ENCODE assay signal across 10 cellular contexts in the genomic region with DNA sequence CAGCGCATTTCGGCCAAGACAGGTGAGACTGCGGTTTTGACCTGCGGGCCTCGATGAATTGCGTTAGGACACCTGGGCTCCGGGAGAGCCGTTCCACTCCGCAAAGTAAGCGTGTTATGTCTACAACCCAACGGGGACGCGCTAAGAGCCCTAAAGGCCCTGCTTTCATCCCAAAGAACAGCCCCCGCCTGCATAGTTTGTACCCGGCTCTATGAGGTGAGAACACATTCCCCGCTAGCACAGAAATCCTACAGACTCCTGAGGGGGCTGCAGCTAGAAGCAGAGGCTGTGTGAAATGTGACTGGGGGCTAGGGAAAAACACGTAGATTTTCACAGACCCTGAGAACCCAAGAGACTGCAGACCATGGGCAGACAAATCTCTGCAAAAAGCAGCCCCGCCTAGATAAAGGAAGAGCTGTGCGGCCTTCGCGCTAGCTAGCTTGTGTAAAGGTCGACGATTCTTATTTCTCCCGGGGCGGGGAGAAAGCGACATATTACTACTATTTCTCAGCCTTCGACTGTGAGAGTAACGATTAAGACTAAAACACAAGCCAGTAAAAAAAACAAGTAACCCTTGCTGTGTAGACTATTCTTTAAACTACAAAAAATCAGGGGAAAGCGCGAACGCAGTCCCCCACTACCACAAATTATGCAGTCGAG. TPM values are rescaled to one million over a fixed set of nuclear protein-coding genes. Genes with fewer than 3 reads are reported as not detected.
DNase-seq lines count a peak whose midpoint lies in the region; ATAC-seq and TF ChIP-seq lines count a peak whose summit lies in the region.
"Not testable (repeated sequence)": the region's sequence is repeated elsewhere in the genome, so short reads cannot be mapped to it uniquely, and the experiment has no call there.
"Had no signal": no experiment of that assay in that cellular context is flagged by ENCODE, and none has a peak within 500 bp of the region (broad histone marks: within the 10 kb centered on the region; RNA-seq: fewer than 3 reads in every experiment).

No MANE protein-coding gene starts in this region.

- not testable (repeated sequence) for TF ChIP-seq POLR2A in gastroesophageal sphincter (IDR thresholded peaks at IDR 0.05)

- no CpG with 5 or more reads among the region's 32 CpGs for WGBS in gastroesophageal sphincter (ENCODE audit: low coverage in 1 of 2), 2 donors

- peak overlapping the region; percentile 92 for H3K27ac ChIP-seq in AG04450 (ENCODE audit: low read depth, low read length)
- peak overlapping the region; percentile 74 for H3K27ac ChIP-seq in RWPE2 (ENCODE audit: poor library complexity, severe bottlenecking)
- peak overlapping the region in 3 of 4 donors; percentile 62 to 91 (median 84) for H3K27ac ChIP-seq in gastroesophageal sphincter

- H3K27me3 Mint-ChIP-seq in activated T-helper 17 cell treated with anti-CD3 and anti-CD28 coated beads, Interleukin-2, amount 50 U/mL, for 72 hours; progenitor cell of endocrine pancreas: not testable (repeated sequence)

- not testable (repeated sequence) for H3K4me1 ChIP-seq in RWPE2 (ENCODE audit: insufficient read depth, poor library complexity, severe bottlenecking); gastroesophageal sphincter

- not testable (repeated sequence) for TF ChIP-seq EP300 in gastroesophageal sphincter (IDR thresholded peaks at IDR 0.05)

- peak overlapping the region; percentile 66 for H3K4me3 Mint-ChIP-seq in activated T-helper 17 cell treated with anti-CD3 and anti-CD28 coated beads, Interleukin-2, amount 50 U/mL, for 72 hours
- peak overlapping the region; percentile 59 for H3K4me3 Mint-ChIP-seq in progenitor cell of endocrine pancreas (ENCODE audit: low read depth)

- not testable (repeated sequence) for TF ChIP-seq CTCF in AG04450 (IDR thresholded peaks at IDR 0.05; ENCODE audit: low read depth, low read length); RWPE2 (IDR thresholded peaks at IDR 0.05; ENCODE audit: poor library complexity, severe bottlenecking); gastroesophageal sphincter (IDR thresholded peaks at IDR 0.05); progenitor cell of endocrine pancreas (IDR thresholded peaks at IDR 0.05; ENCODE audit: unreplicated experiment)

- POLR2A ChIA-PET in AG04450 (lab: Yijun Ruan, JAX): interaction anchor here (0.9 to 1.5 kb wide), 2 partner anchors 9 to 831 kb away, joined by 3 to 11 read pairs; no protein-coding TSS in a partner anchor

- H3K9me3 Mint-ChIP-seq in activated T-helper 17 cell treated with anti-CD3 and anti-CD28 coated beads, Interleukin-2, amount 50 U/mL, for 72 hours; progenitor cell of endocrine pancreas (ENCODE audit: low read depth): not testable (repeated sequence)

- H3K27me3 ChIP-seq in AG04450 (ENCODE audit: control insufficient read depth, insufficient read depth, low read length); RWPE2 (ENCODE audit: insufficient read depth, poor library complexity, severe bottlenecking): not testable (repeated sequence)
- H3K27me3 ChIP-seq in gastroesophageal sphincter: peaks cover 12% of the 10 kb centered on the region

- H3K27ac Mint-ChIP-seq in activated T-helper 17 cell treated with anti-CD3 and anti-CD28 coated beads, Interleukin-2, amount 50 U/mL, for 72 hours: peak overlapping the region; percentile 98
- H3K27ac Mint-ChIP-seq in progenitor cell of endocrine pancreas: peak overlapping the region; percentile 100

- H3K36me3 Mint-ChIP-seq in activated T-helper 17 cell treated with anti-CD3 and anti-CD28 coated beads, Interleukin-2, amount 50 U/mL, for 72 hours (ENCODE audit: low read depth); progenitor cell of endocrine pancreas (ENCODE audit: insufficient read depth): not testable (repeated sequence)

- H3K4me1 Mint-ChIP-seq in activated T-helper 17 cell treated with anti-CD3 and anti-CD28 coated beads, Interleukin-2, amount 50 U/mL, for 72 hours; progenitor cell of endocrine pancreas (ENCODE audit: low read depth): not testable (repeated sequence)

- H3K4me3 ChIP-seq in AG04450 (ENCODE audit: low read depth, low read length) (peak overlapping the region; percentile 55; the same call in 1 of the 2 replicates), gastroesophageal sphincter (peak overlapping the region in 1 of 2 donors; percentile 51)
- H3K4me3 ChIP-seq in RWPE2 (ENCODE audit: severe bottlenecking): not testable (repeated sequence)

- ATAC-seq in GM19025 (IDR thresholded peaks at IDR 0.05; ENCODE audit: low read depth, unreplicated experiment) (peak; percentile 80), HG02571 (IDR thresholded peaks at IDR 0.05; ENCODE audit: unreplicated experiment) (peak; percentile 83), HG03442 (IDR thresholded peaks at IDR 0.05; ENCODE audit: unreplicated experiment) (peak; percentile 96), RWPE2 (ENCODE audit: low read depth) (peak; percentile 94), gastroesophageal sphincter (peak; percentile 77)
- peak; percentile 94 for ATAC-seq in activated T-helper 17 cell treated with anti-CD3 and anti-CD28 coated beads, Interleukin-2, amount 50 U/mL, for 72 hours (replicated peaks)

- not testable (repeated sequence) for DNase-seq in AG04450 (ENCODE audit: low read depth, low spot score); RWPE2 (ENCODE audit: low spot score); progenitor cell of endocrine pancreas (ENCODE audit: low spot score, unreplicated experiment)

- not testable (repeated sequence) for H3K36me3 ChIP-seq in RWPE2 (ENCODE audit: low read depth); gastroesophageal sphincter

- H3K9me3 ChIP-seq in AG04450 (ENCODE audit: control insufficient read depth, insufficient read depth, low read length); RWPE2 (ENCODE audit: severe bottlenecking); gastroesophageal sphincter: not testable (repeated sequence)

- CTCF ChIA-PET in AG04450 (lab: Charles Lee): not testable (repeated sequence)

RNA-seq across cellular contexts. Expression of gene PPIAL4F, which starts 32.5 kb away (rescaled TPM):
- polyA plus RNA-seq in AG04450 (2011; rRNA removed): not detected in 2 replicates
- not detected in 2 replicates for polyA minus RNA-seq in AG04450 (2011; rRNA and poly(A)+ RNA removed)
- total RNA-seq in activated T-helper 17 cell treated with anti-CD3 and anti-CD28 coated beads, Interleukin-2, amount 50 U/mL, for 72 hours: not detected
- 1 to 10 TPM in 1 of 4 donors, not detected in 3; 1.3 TPM for total RNA-seq in gastroesophageal sphincter
- total RNA-seq in progenitor cell of endocrine pancreas: not detected in 2 replicates
- total RNA-seq: dermis microvascular lymphatic vessel endothelial cell, HT-29 had no signal
